ENCODE assay signal across 8 cellular contexts in genomic region chr2:181178823-181179412, GRCh38.
DNase-seq lines count a peak whose midpoint lies in the region; ATAC-seq and TF ChIP-seq lines count a peak whose summit lies in the region.

No MANE protein-coding gene starts in this region.

- POLR2A ChIA-PET in RWPE1 (lab: Yijun Ruan, JAX; ENCODE audit: low non-redundant PET) = no interaction called here

- no peaks in the 10 kb centered on the region for H3K36me3 ChIP-seq in tibial artery

- H3K27ac ChIP-seq in RWPE1 = no peak overlapping the region
- no peak overlapping the region for H3K27ac ChIP-seq in tibial artery

- CTCF ChIA-PET in RWPE1 (lab: Yijun Ruan, JAX) = interaction anchor here (0.6 to 0.7 kb wide), 2 partner anchors 161 to 406 kb away, joined by 3 to 10 read pairs; no protein-coding TSS in a partner anchor

- TF ChIP-seq CTCF in GM12872 (IDR thresholded peaks at IDR 0.05; ENCODE audit: insufficient read depth, low read depth, low read length) (peak; percentile 68), RWPE1 (conservative IDR thresholded peaks at IDR 0.05; ENCODE audit: low read depth) (0 out of 2 replicates have a peak, but pooled peaks have one; percentile 11), tibial artery (IDR thresholded peaks at IDR 0.05) (no peak)

- H3K27me3 ChIP-seq in tibial artery = no peaks in the 10 kb centered on the region

- DNase-seq in RWPE1 (ENCODE audit: low spot score) (peak; percentile 4), COLO829 (ENCODE audit: low spot score) (no peak), tibial artery (no peak), C1 segment of cervical spinal cord (lab: John Stamatoyannopoulos, UW) (no peak)
- peak; percentile 3 for DNase-seq in effector CD4-positive, alpha-beta T cell
- DNase-seq in stimulated activated CD8-positive, alpha-beta memory T cell treated with anti-CD3 and anti-CD28 coated beads, Interleukin-4, amount 100 ng/mL, for 24 hours (ENCODE audit: low read depth) = peak; percentile 13

- H3K4me1 ChIP-seq in tibial artery = no peaks in the 10 kb centered on the region

- no peak overlapping the region for H3K4me3 ChIP-seq in tibial artery

- intact Hi-C loops in tibial artery (cut with DNase I; ENCODE audit: low total_unique reads) = no loop called here

- no peaks in the 10 kb centered on the region for H3K9me3 ChIP-seq in tibial artery

- ATAC-seq in HG02588 (IDR thresholded peaks at IDR 0.05; ENCODE audit: unreplicated experiment) = peak; percentile 72

Comparison
In these comparisons a context has a peak if more than half of its experiments do, and no peak if none do; other contexts are left out.
1. CTCF ChIP-seq: peak in GM12872 (single experiment) and RWPE1 (single experiment); none in tibial artery (0 of 2).
2. DNase-seq: peak in RWPE1 (single experiment), effector CD4-positive, alpha-beta T cell (single experiment) and stimulated activated CD8-positive, alpha-beta memory T cell treated with anti-CD3 and anti-CD28 coated beads, Interleukin-4, amount 100 ng/mL, for 24 hours (single experiment); none in COLO829 (single experiment), tibial artery (0 of 2) and C1 segment of cervical spinal cord (0 of 14).